8 cellular contexts compared by ENCODE assay signal in genomic region chr17:76141212-76142043, GRCh38. TPM values are rescaled to one million over a fixed set of nuclear protein-coding genes. Genes with fewer than 3 reads are reported as not detected.
A peak's percentile ranks its signal among the peaks of the same experiment; 100 is the strongest.
DNase-seq lines count a peak whose midpoint lies in the region; ATAC-seq and TF ChIP-seq lines count a peak whose summit lies in the region.

TSS of gene FOXJ1 (minus strand) at chr17:76141245. CDS start at chr17:76140395, 850 bp downstream.

- peaks cover 5% of the 10 kb centered on the region; the same call in 1 of the 2 replicates for H3K4me1 ChIP-seq in BE2C
- H3K4me1 ChIP-seq in mucosa of stomach (ENCODE audit: control insufficient read depth, insufficient read depth, low read length), result peaks cover 14% of the 10 kb centered on the region

- ATAC-seq in GM19463 (IDR thresholded peaks at IDR 0.05; ENCODE audit: unreplicated experiment), result peak; percentile 79
- peak; percentile 83 for ATAC-seq in esophagus mucosa

- peak within 1 kb of the TSS; percentile 3 for H3K9ac ChIP-seq in mucosa of stomach (ENCODE audit: low read length)

- no peaks in the 10 kb centered on the region for H3K9me3 ChIP-seq in BE2C
- no peaks in the 10 kb centered on the region for H3K9me3 ChIP-seq in mucosa of stomach (ENCODE audit: control insufficient read depth, low read length)

- no peak for TF ChIP-seq EP300 in Ishikawa (IDR thresholded peaks at IDR 0.05; ENCODE audit: borderline replicate concordance)

- H3K4me3 ChIP-seq in BE2C (ENCODE audit: low read depth, low read length) (peak within 1 kb of the TSS; percentile 57), mucosa of stomach (ENCODE audit: low read length) (peak within 1 kb of the TSS; percentile 1)

- DNase-seq in BE2C, result peak; percentile 94
- peak; percentile 89 for DNase-seq in OCI-M1 (lab: John Stamatoyannopoulos, UW)
- peak; percentile 89 for DNase-seq in activated T-cell treated with anti-CD3 and anti-CD28 coated beads for 48 hours (ENCODE audit: low read depth)
- peak; percentile 83 to 86 for DNase-seq in stimulated activated CD8-positive, alpha-beta memory T cell treated with anti-CD3 and anti-CD28 coated beads, Interleukin-4, amount 100 ng/mL, for 1 hour (ENCODE audit: low read depth in 2 of 2, low spot score in 1 of 2)

- no peak; the same call in 1 of the 2 replicates for TF ChIP-seq RAD21 in Ishikawa (IDR thresholded peaks at IDR 0.05; ENCODE audit: low read depth)

- H3K36me3 ChIP-seq in BE2C (no peaks in the 10 kb centered on the region), mucosa of stomach (ENCODE audit: control insufficient read depth, insufficient read depth, low read length) (no peaks in the 10 kb centered on the region)

- H3K27me3 ChIP-seq in BE2C (peaks cover 3% of the 10 kb centered on the region; the same call in 1 of the 2 replicates), mucosa of stomach (ENCODE audit: control insufficient read depth, insufficient read depth, low read length) (peaks cover 51% of the 10 kb centered on the region)

- no peak for TF ChIP-seq CTCF in BE2C (IDR thresholded peaks at IDR 0.05; ENCODE audit: low read depth, low read length)

TF ChIP-seq in Ishikawa, 13 proteins besides CTCF, POLR2A, EP300 and RAD21:
- TF ChIP-seq YY1 (IDR thresholded peaks at IDR 0.05; ENCODE audit: low read depth), result peak; percentile 75
- no peak for TF ChIP-seq TEAD4 (IDR thresholded peaks at IDR 0.05)
- TF ChIP-seq REST (IDR thresholded peaks at IDR 0.05; ENCODE audit: low read depth), result no peak
- peak; percentile 36; the same call in 1 of the 2 replicates for TF ChIP-seq TAF1 (IDR thresholded peaks at IDR 0.05; ENCODE audit: low read depth)
- peak; percentile 88 for TF ChIP-seq MAX (IDR thresholded peaks at IDR 0.05)
- peak; percentile 75; the same call in 1 of the 2 replicates for TF ChIP-seq FOXM1 (IDR thresholded peaks at IDR 0.05; ENCODE audit: borderline replicate concordance, low read depth)
- TF ChIP-seq ZBTB7A (IDR thresholded peaks at IDR 0.05; ENCODE audit: low read depth), result peak; percentile 82
- TF ChIP-seq CEBPB (IDR thresholded peaks at IDR 0.05), result no peak
- peak; percentile 82 for TF ChIP-seq EGR1 (IDR thresholded peaks at IDR 0.05)
- TF ChIP-seq USF1 (IDR thresholded peaks at IDR 0.05), result no peak
- no peak for TF ChIP-seq NFIC (IDR thresholded peaks at IDR 0.05)
- TF ChIP-seq TCF12 (IDR thresholded peaks at IDR 0.05; ENCODE audit: low read depth), result peak; percentile 35; the same call in 1 of the 2 replicates
- no peak for TF ChIP-seq CREB1 (IDR thresholded peaks at IDR 0.05; ENCODE audit: low read depth)
TF ChIP-seq in Ishikawa: peak in this region for 7.

RNA-seq across cellular contexts. Expression of gene FOXJ1, which starts in this region (rescaled TPM):
- not detected for polyA plus RNA-seq in BE2C (2012; ENCODE audit: insufficient read depth, insufficient read length, low read depth)
- not detected for total RNA-seq in esophagus mucosa

Comparison
In these comparisons a context has a peak if more than half of its experiments do, and no peak if none do; other contexts are left out.
1. Peak in every context shown above with its lines: DNase-seq, ATAC-seq and H3K4me3 ChIP-seq.
2. Peak in ATAC-seq in esophagus mucosa; RNA of the gene not detected or under 1 TPM.